ENCODE assay signal across 21 cellular contexts in genomic region chr13:42597505-42597904, GRCh38. TPM values are rescaled to one million over a fixed set of nuclear protein-coding genes. Genes with fewer than 3 reads are reported as not detected.
DNase-seq lines count a peak whose midpoint lies in the region; ATAC-seq, FAIRE-seq and TF ChIP-seq lines count a peak whose summit lies in the region.
"Had no signal": no experiment of that assay in that cellular context is flagged by ENCODE, and none has a peak within 500 bp of the region (broad histone marks: within the 10 kb centered on the region; RNA-seq: fewer than 3 reads in every experiment).

No MANE protein-coding gene starts in this region.

- no peak overlapping the region for H2AK5ac ChIP-seq in mesenchymal stem cell (ENCODE audit: low read length, severe bottlenecking)

- H2BK15ac ChIP-seq in mesenchymal stem cell (ENCODE audit: low read depth, poor library complexity, severe bottlenecking): no peak overlapping the region

- 0 out of 2 replicates have a peak overlapping the region, but pooled peaks have one; percentile 28 for H3K27ac Mint-ChIP-seq in GM23338
- peak overlapping the region; percentile 6 for H3K27ac Mint-ChIP-seq in T-helper 17 cell
- H3K27ac Mint-ChIP-seq: CD14-positive monocyte; CD4-positive, alpha-beta memory T cell had no signal

- no peak overlapping the region for H3K14ac ChIP-seq in mesenchymal stem cell (ENCODE audit: low read length in 2 of 2)

- H3F3A ChIP-seq in GM23338 (replicated peaks; ENCODE audit: low read depth): peaks cover 8% of the 10 kb centered on the region; the same call in 1 of the 2 replicates

- TF ChIP-seq CTCF in GM23338 (conservative IDR thresholded peaks at IDR 0.05; ENCODE audit: low read depth in 2 of 2): peak in 1 of 2 experiments; percentile 17; a peak in 1 of 4 replicates
- no peak for TF ChIP-seq CTCF in vagina (IDR thresholded peaks at IDR 0.05)

- H3K4me1 Mint-ChIP-seq in GM23338: peaks cover 54% of the 10 kb centered on the region
- no peaks in the 10 kb centered on the region for H3K4me1 Mint-ChIP-seq in T-helper 17 cell

- no peak overlapping the region for H3K18ac ChIP-seq in mesenchymal stem cell (ENCODE audit: low read depth in 1 of 2, low read length in 2 of 2)

- H3K4me2 ChIP-seq in GM23338 (no peak overlapping the region), mesenchymal stem cell (ENCODE audit: low read length, poor library complexity, severe bottlenecking) (no peak overlapping the region)
- H3K4me2 ChIP-seq: BLaER1 had no signal

- H3K36me3 ChIP-seq in GM23338 (ENCODE audit: insufficient read depth) (peaks cover 17% of the 10 kb centered on the region), mesenchymal stem cell (ENCODE audit: control insufficient read depth in 1 of 2, insufficient read depth in 2 of 2, low read depth in 1 of 2, low read length in 2 of 2) (no peaks in the 10 kb centered on the region), vagina (no peaks in the 10 kb centered on the region)
- H3K36me3 ChIP-seq: BLaER1 had no signal

- 0 out of 2 replicates have a peak, but pooled peaks cover 2% of the 10 kb centered on the region for H4K20me1 ChIP-seq in GM23338 (replicated peaks; ENCODE audit: insufficient read depth)
- H4K20me1 ChIP-seq: BLaER1 had no signal

- DNase-seq in GM12891 (ENCODE audit: insufficient read length, low spot score): no peak
- no peak for DNase-seq in GM23338 (ENCODE audit: low spot score)
- DNase-seq in T-helper 17 cell: no peak
- no peak for DNase-seq in mesenchymal stem cell
- no peak for DNase-seq in retina
- DNase-seq in NCI-H345 treated with DMSO at 0.1 percent for 48 hours (lab: John Stamatoyannopoulos, UW; ENCODE audit: unreplicated experiment): no peak
- no peak for DNase-seq in NCI-H2029 (lab: John Stamatoyannopoulos, UW)
- DNase-seq in vagina (ENCODE audit: extremely low spot score in 2 of 2): no peak
- DNase-seq: 8988T; CD4-positive, alpha-beta memory T cell; DMS153; DMS79; GDM1; H9 had no signal

- H3K27ac ChIP-seq in GM23338 (ENCODE audit: low read depth) (no peak overlapping the region), mesenchymal stem cell (ENCODE audit: low read length, poor library complexity, severe bottlenecking) (no peak overlapping the region), vagina (no peak overlapping the region)
- H3K27ac ChIP-seq: BLaER1, HL-60 had no signal

- intact Hi-C loops in vagina (cut with DNase I): no loop called here

- peak overlapping the region in 1 of 2 experiments; percentile 19 for H2BK12ac ChIP-seq in mesenchymal stem cell (ENCODE audit: low read length in 2 of 2)

- no peak overlapping the region for H4K91ac ChIP-seq in mesenchymal stem cell (ENCODE audit: low read length)

- no peaks in the 10 kb centered on the region for H3K79me1 ChIP-seq in mesenchymal stem cell (replicated peaks; ENCODE audit: low read length, poor library complexity, severe bottlenecking)

- no peaks in the 10 kb centered on the region for H3K9me3 Mint-ChIP-seq in GM23338
- H3K9me3 Mint-ChIP-seq: CD4-positive, alpha-beta memory T cell; H9 had no signal

- no peak overlapping the region for H3K4ac ChIP-seq in mesenchymal stem cell (ENCODE audit: low read depth in 1 of 2, low read length in 2 of 2)

- H2BK5ac ChIP-seq in mesenchymal stem cell (ENCODE audit: low read depth, low read length, poor library complexity, severe bottlenecking): no peak overlapping the region

- peaks cover under 1% of the 10 kb centered on the region; the same call in 1 of the 2 replicates for H3K9me2 ChIP-seq in GM23338 (ENCODE audit: insufficient read depth)

- 92% methylated on average over 4 of the region's 4 CpGs for WGBS in mesenchymal stem cell

- H3K9me3 ChIP-seq in T-helper 17 cell (ENCODE audit: control insufficient read depth, low read length, poor library complexity, severe bottlenecking): no peaks in the 10 kb centered on the region
- H3K9me3 ChIP-seq in mesenchymal stem cell (ENCODE audit: control insufficient read depth, low read length): no peaks in the 10 kb centered on the region
- H3K9me3 ChIP-seq in vagina: no peaks in the 10 kb centered on the region
- H3K9me3 ChIP-seq: BLaER1 had no signal

- H3K4me1 ChIP-seq in GM23338 (ENCODE audit: insufficient read depth): peaks cover 43% of the 10 kb centered on the region
- H3K4me1 ChIP-seq in mesenchymal stem cell (ENCODE audit: control insufficient read depth, insufficient read depth, low read depth, low read length): no peaks in the 10 kb centered on the region
- peaks cover 8% of the 10 kb centered on the region for H3K4me1 ChIP-seq in vagina

- no peak for FAIRE-seq in GM12891 (lab: Jason Lieb, UNC)
- FAIRE-seq: H1 had no signal

- no peak overlapping the region for H3K9ac ChIP-seq in mesenchymal stem cell (ENCODE audit: low read length)
- H3K9ac ChIP-seq: BLaER1 had no signal

- H2BK120ac ChIP-seq in mesenchymal stem cell (ENCODE audit: low read depth, low read length): no peak overlapping the region

- H3K27me3 Mint-ChIP-seq in GM23338 (ENCODE audit: insufficient read depth, low read depth, poor library complexity) (peaks cover 3% of the 10 kb centered on the region), T-helper 17 cell (peaks cover 40% of the 10 kb centered on the region)

- H3K27me3 ChIP-seq in GM23338 (ENCODE audit: insufficient read depth) (no peaks in the 10 kb centered on the region), mesenchymal stem cell (ENCODE audit: control insufficient read depth in 1 of 2, insufficient read depth in 1 of 2, low read length in 2 of 2) (no peaks in the 10 kb centered on the region), vagina (no peaks in the 10 kb centered on the region)
- H3K27me3 ChIP-seq: BLaER1 had no signal

- H3K4me3 ChIP-seq in GM23338: no peak overlapping the region
- no peak overlapping the region for H3K4me3 ChIP-seq in mesenchymal stem cell (ENCODE audit: insufficient read depth in 1 of 2, low read depth in 1 of 2, low read length in 2 of 2)
- H3K4me3 ChIP-seq in vagina: no peak overlapping the region
- H3K4me3 ChIP-seq: BLaER1 had no signal

- H4K8ac ChIP-seq in mesenchymal stem cell (ENCODE audit: low read length): peak overlapping the region; percentile 22

- peaks cover 36% of the 10 kb centered on the region for H3K36me3 Mint-ChIP-seq in GM23338 (ENCODE audit: low read depth)
- H3K36me3 Mint-ChIP-seq in T-helper 17 cell (ENCODE audit: low read depth): no peaks in the 10 kb centered on the region
- H3K36me3 Mint-ChIP-seq: CD14-positive monocyte; CD4-positive, alpha-beta memory T cell had no signal

- no peak overlapping the region for H3K4me3 Mint-ChIP-seq in GM23338
- no peak overlapping the region for H3K4me3 Mint-ChIP-seq in T-helper 17 cell
- H3K4me3 Mint-ChIP-seq: CD14-positive monocyte; CD4-positive, alpha-beta memory T cell; H9 had no signal

- H2AFZ ChIP-seq in GM23338 (no peak overlapping the region), mesenchymal stem cell (ENCODE audit: low read depth, low read length) (no peak overlapping the region)

- H3K79me2 ChIP-seq in GM23338 (replicated peaks; ENCODE audit: insufficient read depth): peaks cover 36% of the 10 kb centered on the region

- TF ChIP-seq POLR2A in GM12891 (IDR thresholded peaks at IDR 0.05; ENCODE audit: low read depth, low read length): no peak
- TF ChIP-seq POLR2A in vagina (IDR thresholded peaks at IDR 0.05): no peak

- no peak overlapping the region for H3K23ac ChIP-seq in mesenchymal stem cell (ENCODE audit: low read length in 2 of 2)

- ATAC-seq in GM23338: no peak
- no peak for ATAC-seq in T-helper 17 cell

TF ChIP-seq in GM12891, 5 proteins besides CTCF, POLR2A, EP300 and RAD21:
- TF ChIP-seq POU2F2 (IDR thresholded peaks at IDR 0.05; ENCODE audit: low read depth, low read length) (no peak), PAX5 (IDR thresholded peaks at IDR 0.05; ENCODE audit: insufficient read depth, low read length, severe bottlenecking) (no peak), TAF1 (IDR thresholded peaks at IDR 0.05; ENCODE audit: low read depth, low read length) (no peak), POLR2AphosphoS5 (IDR thresholded peaks at IDR 0.05; ENCODE audit: low read depth, low read length) (no peak), SPI1 (IDR thresholded peaks at IDR 0.05; ENCODE audit: low read depth, low read length) (peak; percentile 48)

TF ChIP-seq in GM23338, 12 proteins besides CTCF, POLR2A, EP300 and RAD21 (continues in another document):
- TF ChIP-seq POLR2AphosphoS5 (IDR thresholded peaks at IDR 0.05; ENCODE audit: low read depth) (no peak), EZH2 (IDR thresholded peaks at IDR 0.05; ENCODE audit: low read depth, unreplicated experiment) (no peak), EZH2phosphoT487 (IDR thresholded peaks at IDR 0.05; ENCODE audit: unreplicated experiment) (no peak)
- TF ChIP-seq, protein P1, sequence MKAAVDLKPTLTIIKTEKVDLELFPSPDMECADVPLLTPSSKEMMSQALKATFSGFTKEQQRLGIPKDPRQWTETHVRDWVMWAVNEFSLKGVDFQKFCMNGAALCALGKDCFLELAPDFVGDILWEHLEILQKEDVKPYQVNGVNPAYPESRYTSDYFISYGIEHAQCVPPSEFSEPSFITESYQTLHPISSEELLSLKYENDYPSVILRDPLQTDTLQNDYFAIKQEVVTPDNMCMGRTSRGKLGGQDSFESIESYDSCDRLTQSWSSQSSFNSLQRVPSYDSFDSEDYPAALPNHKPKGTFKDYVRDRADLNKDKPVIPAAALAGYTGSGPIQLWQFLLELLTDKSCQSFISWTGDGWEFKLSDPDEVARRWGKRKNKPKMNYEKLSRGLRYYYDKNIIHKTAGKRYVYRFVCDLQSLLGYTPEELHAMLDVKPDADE (IDR thresholded peaks at IDR 0.05): no peak

RNA-seq across cellular contexts. Expression of gene TNFSF11, which starts 23.6 kb away (rescaled TPM):
- polyA plus RNA-seq in GM12891 (2012; ENCODE audit: low read depth, missing spikeins): 22.4 TPM
- 9.9 and 16.8 TPM in 2 replicates for total RNA-seq in GM23338 (2014; rRNA removed; shearing (Covaris generic))
- polyA plus RNA-seq in GM23338 (2016; fragmentation: Nextera tagmentation; extraction: Ambion mirVana): 9.2 and 9.9 TPM in 2 replicates
- total RNA-seq in T-helper 17 cell (not detected), vagina (not detected)
- 2.0 TPM for polyA plus RNA-seq in mesenchymal stem cell (2013, experiment 1 of 2)
- 2.2 TPM for polyA plus RNA-seq in mesenchymal stem cell (2013, experiment 2 of 2)
- total RNA-seq: A673, Daoy had no signal
- polyA plus RNA-seq: AG04450, CD14-positive monocyte had no signal
